In the genomic region with DNA sequence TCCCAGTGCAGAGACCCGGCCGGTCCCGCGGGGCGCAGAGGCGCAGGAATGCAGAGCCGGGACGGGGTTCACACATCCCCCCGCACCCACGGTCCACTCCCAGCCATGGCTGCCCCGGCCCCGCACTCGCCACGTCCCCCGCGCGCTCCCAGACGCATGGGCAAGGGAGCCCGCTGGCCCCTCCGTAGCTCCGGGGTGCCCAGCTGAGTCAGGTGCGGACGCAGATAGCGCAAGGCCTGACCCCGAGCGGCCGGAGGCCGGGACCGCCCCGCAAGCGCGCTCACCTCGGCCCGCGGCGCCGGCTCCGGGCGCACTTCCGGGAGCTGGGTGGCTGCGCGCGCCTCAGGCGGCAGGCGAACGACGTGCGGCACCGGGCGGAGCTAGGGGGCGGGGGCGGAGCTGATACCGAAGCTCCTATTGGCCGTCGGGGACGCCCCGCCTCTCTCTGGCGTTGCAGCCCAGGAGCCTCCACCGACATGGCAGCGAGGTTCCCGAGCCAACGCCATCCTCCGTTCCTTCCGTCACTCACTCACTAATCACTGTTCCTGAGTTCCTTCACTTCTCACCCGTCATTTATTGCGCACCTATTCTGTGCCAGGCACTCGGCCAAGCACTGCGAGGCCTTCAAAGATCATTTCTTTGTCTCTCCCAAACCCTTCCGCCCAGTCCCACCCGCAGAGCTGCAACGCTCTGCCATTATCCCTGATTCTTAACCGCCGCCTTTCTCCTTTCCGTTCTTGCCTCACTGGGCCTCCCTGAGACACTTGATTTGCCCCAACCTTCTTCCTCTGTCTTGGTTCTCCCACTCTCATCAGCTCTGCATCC, we compare ENCODE assay signal across 8 cellular contexts. TPM values are rescaled to one million over a fixed set of nuclear protein-coding genes. Genes with fewer than 3 reads are reported as not detected.
DNase-seq lines count a peak whose midpoint lies in the region; ATAC-seq and TF ChIP-seq lines count a peak whose summit lies in the region.

A gene with protein sequence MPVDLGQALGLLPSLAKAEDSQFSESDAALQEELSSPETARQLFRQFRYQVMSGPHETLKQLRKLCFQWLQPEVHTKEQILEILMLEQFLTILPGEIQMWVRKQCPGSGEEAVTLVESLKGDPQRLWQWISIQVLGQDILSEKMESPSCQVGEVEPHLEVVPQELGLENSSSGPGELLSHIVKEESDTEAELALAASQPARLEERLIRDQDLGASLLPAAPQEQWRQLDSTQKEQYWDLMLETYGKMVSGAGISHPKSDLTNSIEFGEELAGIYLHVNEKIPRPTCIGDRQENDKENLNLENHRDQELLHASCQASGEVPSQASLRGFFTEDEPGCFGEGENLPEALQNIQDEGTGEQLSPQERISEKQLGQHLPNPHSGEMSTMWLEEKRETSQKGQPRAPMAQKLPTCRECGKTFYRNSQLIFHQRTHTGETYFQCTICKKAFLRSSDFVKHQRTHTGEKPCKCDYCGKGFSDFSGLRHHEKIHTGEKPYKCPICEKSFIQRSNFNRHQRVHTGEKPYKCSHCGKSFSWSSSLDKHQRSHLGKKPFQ (minus strand): TSS at position 329 of the 825 bp plus-strand sequence. CDS start 4,646 bp downstream, outside the sequence.

- peaks cover 5% of the 10 kb centered on the region for H3K36me3 Mint-ChIP-seq in activated naive CD8-positive, alpha-beta T cell treated with anti-CD3 and anti-CD28 coated beads for 36 hours

- ATAC-seq in HG02610 (IDR thresholded peaks at IDR 0.05; ENCODE audit: unreplicated experiment): peak; percentile 98
- peak; percentile 100 for ATAC-seq in Right ventricle myocardium inferior

- DNase-seq in GM10266 (ENCODE audit: extremely low spot score) (peak; percentile 96), NCI-H1092 (lab: John Stamatoyannopoulos, UW) (peak; percentile 83), SKM-1 (lab: John Stamatoyannopoulos, UW; ENCODE audit: unreplicated experiment) (peak; percentile 43), Right ventricle myocardium inferior (ENCODE audit: missing footprints) (peak; percentile 99), tibial artery (peak; percentile 94 to 98)
- DNase-seq in activated naive CD8-positive, alpha-beta T cell treated with anti-CD3 and anti-CD28 coated beads for 36 hours: peak; percentile 98

- H3K27me3 ChIP-seq in parathyroid adenoma (ENCODE audit: control insufficient read depth, insufficient read depth, low read length): no peaks in the 10 kb centered on the region
- H3K27me3 ChIP-seq in tibial artery: no peaks in the 10 kb centered on the region

- H3K4me1 ChIP-seq in parathyroid adenoma (no peaks in the 10 kb centered on the region), tibial artery (peaks cover 0 to 9% (median 4%) of the 10 kb centered on the region in 4 donors)

- H3K4me2 ChIP-seq in parathyroid adenoma (ENCODE audit: low read length): peak within 1 kb of the TSS; percentile 89

- H3K9me3 ChIP-seq in parathyroid adenoma (ENCODE audit: control insufficient read depth, low read length): no peaks in the 10 kb centered on the region
- no peaks in the 10 kb centered on the region for H3K9me3 ChIP-seq in tibial artery

- intact Hi-C loops in Right ventricle myocardium inferior (cut with DNase I) (loop anchor here (2.0 to 10.0 kb wide), 2 partner anchors 23 to 107 kb away; a partner anchor contains a TSS), tibial artery (cut with DNase I; ENCODE audit: low total_unique reads) (loop anchor here (1.0 to 5.0 kb wide), 2 partner anchors 24 to 670 kb away; a partner anchor contains a TSS)

- H3K9me3 Mint-ChIP-seq in activated naive CD8-positive, alpha-beta T cell treated with anti-CD3 and anti-CD28 coated beads for 36 hours: no peaks in the 10 kb centered on the region

- peaks cover 12% of the 10 kb centered on the region for H3K4me1 Mint-ChIP-seq in activated naive CD8-positive, alpha-beta T cell treated with anti-CD3 and anti-CD28 coated beads for 36 hours

- H3K27ac ChIP-seq in parathyroid adenoma: peak within 1 kb of the TSS; percentile 78
- peak within 1 kb of the TSS; percentile 77 to 88 for H3K27ac ChIP-seq in tibial artery

- no peaks in the 10 kb centered on the region for H3K27me3 Mint-ChIP-seq in activated naive CD8-positive, alpha-beta T cell treated with anti-CD3 and anti-CD28 coated beads for 36 hours

- H3K4me3 Mint-ChIP-seq in activated naive CD8-positive, alpha-beta T cell treated with anti-CD3 and anti-CD28 coated beads for 36 hours: peak within 1 kb of the TSS; percentile 89

- H3K27ac Mint-ChIP-seq in activated naive CD8-positive, alpha-beta T cell treated with anti-CD3 and anti-CD28 coated beads for 36 hours: peak within 1 kb of the TSS; percentile 91

- TF ChIP-seq CTCF in GM10266 (IDR thresholded peaks at IDR 0.05; ENCODE audit: control insufficient read depth, insufficient read depth, low read depth, missing control alignments) (peak; percentile 11), parathyroid adenoma (IDR thresholded peaks at IDR 0.05) (no peak), tibial artery (IDR thresholded peaks at IDR 0.05) (peak in 1 of 2 experiments; percentile 21)

- H3K79me2 ChIP-seq in parathyroid adenoma: no peaks in the 10 kb centered on the region

- no peaks in the 10 kb centered on the region for H3K36me3 ChIP-seq in parathyroid adenoma (ENCODE audit: control insufficient read depth, insufficient read depth, low read length)
- H3K36me3 ChIP-seq in tibial artery: peaks cover 0 to 4% (median 4%) of the 10 kb centered on the region in 3 donors

- peak within 1 kb of the TSS; percentile 99 for H2AFZ ChIP-seq in parathyroid adenoma

- H3K4me3 ChIP-seq in parathyroid adenoma (ENCODE audit: low read depth, low read length) (peak within 1 kb of the TSS; percentile 90), tibial artery (peak within 1 kb of the TSS; percentile 68 to 79)

- peak within 1 kb of the TSS; percentile 56 for H3K9ac ChIP-seq in parathyroid adenoma

RNA-seq across cellular contexts. Expression of the gene that starts here (rescaled TPM):
- total RNA-seq in activated naive CD8-positive, alpha-beta T cell treated with anti-CD3 and anti-CD28 coated beads for 36 hours: 1 to 10 TPM; 7.7 to 8.1 TPM
- 4.5 TPM for total RNA-seq in Right ventricle myocardium inferior

Comparison
In these comparisons a context has a peak if more than half of its experiments do, and no peak if none do; other contexts are left out.
1. Peak in every context shown above with its lines: DNase-seq, ATAC-seq, H3K4me3 ChIP-seq and H3K27ac ChIP-seq.
2. DNase-seq: peak in every context shown above with its lines; median percentile 99 in Right ventricle myocardium inferior; 98 in activated naive CD8-positive, alpha-beta T cell treated with anti-CD3 and anti-CD28 coated beads for 36 hours; 96 in GM10266; 96 in tibial artery; 83 in NCI-H1092; 43 in SKM-1.